ENCODE assay signal across 14 cellular contexts in genomic region chr5:126354857-126355731, GRCh38.
DNase-seq lines count a peak whose midpoint lies in the region; ATAC-seq and TF ChIP-seq lines count a peak whose summit lies in the region.
"Had no signal": no experiment of that assay in that cellular context is flagged by ENCODE, and none has a peak within 500 bp of the region (broad histone marks: within the 10 kb centered on the region; RNA-seq: fewer than 3 reads in every experiment).

No MANE protein-coding gene starts in this region.

- POLR2A ChIA-PET in IMR-90 (lab: Charles Lee; ENCODE audit: unreplicated experiment) (no interaction called here), HEK293T (lab: Yijun Ruan, JAX) (no interaction called here)

- BruUV-seq in IMR-90 (replicated peaks; lab: Mats Ljungman, UMichigan), result no TSS peak

- ATAC-seq in IMR-90 (ENCODE audit: low read depth), result no peak
- ATAC-seq: stimulated activated naive CD8-positive, alpha-beta T cell treated with anti-CD3 and anti-CD28 coated beads, Interleukin-15, Interleukin-2, amounts not matched to agents 100 U/mL and 50 U/mL, for 24 hours had no signal

- H2BK120ac ChIP-seq in IMR-90 (ENCODE audit: low read depth, low read length), result peak overlapping the region; percentile 97

- H2AFZ ChIP-seq in IMR-90 (replicated peaks; ENCODE audit: low read length, poor library complexity), result no peak overlapping the region
- no peak overlapping the region for H2AFZ ChIP-seq in fibroblast of lung (ENCODE audit: low read length)
- H2AFZ ChIP-seq in smooth muscle cell (ENCODE audit: low read depth), result peak overlapping the region; percentile 12

- TF ChIP-seq RAD21 in IMR-90 (IDR thresholded peaks at IDR 0.05; ENCODE audit: low read length), result no peak

- peak overlapping the region; percentile 75 for H4K5ac ChIP-seq in IMR-90 (ENCODE audit: low read depth, low read length)

- H3K14ac ChIP-seq in IMR-90 (replicated peaks; ENCODE audit: low read depth, low read length), result peak overlapping the region; percentile 78

- H4K20me1 ChIP-seq in IMR-90 (ENCODE audit: insufficient read depth, low read length), result no peaks in the 10 kb centered on the region
- H4K20me1 ChIP-seq in fibroblast of lung (ENCODE audit: control insufficient read depth, extremely low read depth, insufficient read depth, low read length), result no peaks in the 10 kb centered on the region
- no peaks in the 10 kb centered on the region for H4K20me1 ChIP-seq in smooth muscle cell (ENCODE audit: low read depth)

- H3K56ac ChIP-seq in IMR-90 (ENCODE audit: extremely low read depth, insufficient read depth, low read length), result peak overlapping the region; percentile 69; the same call in 1 of the 2 replicates

- peak overlapping the region; percentile 74 for H3K18ac ChIP-seq in IMR-90 (ENCODE audit: low read depth, low read length)

- no peaks in the 10 kb centered on the region for H3K79me2 ChIP-seq in fibroblast of lung (ENCODE audit: control insufficient read depth, insufficient read depth, low read length)
- H3K79me2 ChIP-seq in smooth muscle cell (ENCODE audit: low read depth), result no peaks in the 10 kb centered on the region

- no peaks in the 10 kb centered on the region for H3F3A ChIP-seq in smooth muscle cell (ENCODE audit: low read depth)

- H3K4me3 ChIP-seq in IMR-90 (ENCODE audit: insufficient read depth, low read depth, low read length) (no peak overlapping the region), SK-N-MC (0 out of 2 replicates have a peak overlapping the region, but pooled peaks have one; percentile 72), fibroblast of lung (replicated peaks in 1 of 4; ENCODE audit: control extremely low read depth in 1 of 4, insufficient read depth in 1 of 4, low read depth in 3 of 4, low read length in 4 of 4) (no peak overlapping the region), smooth muscle cell (no peak overlapping the region), ascending aorta (no peak overlapping the region)

- H3K4ac ChIP-seq in IMR-90 (ENCODE audit: low read depth, low read length), result peak overlapping the region; percentile 95

- H2AK5ac ChIP-seq in IMR-90 (ENCODE audit: low read depth, low read length), result peak overlapping the region; percentile 94

- H3K4me1 ChIP-seq in IMR-90 (ENCODE audit: control insufficient read depth, insufficient read depth, low read length), result peaks cover 14% of the 10 kb centered on the region
- H3K4me1 ChIP-seq in fibroblast of lung (ENCODE audit: control insufficient read depth, extremely low read depth, insufficient read depth, low read length), result peaks cover 18% of the 10 kb centered on the region
- H3K4me1 ChIP-seq in smooth muscle cell (ENCODE audit: low read depth), result peaks cover 32% of the 10 kb centered on the region
- H3K4me1 ChIP-seq in ascending aorta, result peaks cover 0 to 7% of the 10 kb centered on the region in 2 donors

- peak overlapping the region; percentile 66 to 90; a peak in 3 of 4 replicates for H4K8ac ChIP-seq in IMR-90 (ENCODE audit: low read depth in 2 of 2, low read length in 2 of 2)

- peak overlapping the region; percentile 73 for H2BK5ac ChIP-seq in IMR-90 (ENCODE audit: low read depth, low read length, poor library complexity, severe bottlenecking)

- CTCF ChIA-PET in IMR-90 (lab: Yijun Ruan, JAX), result interaction anchor here (0.7 to 2.7 kb wide), 2 partner anchors 113 to 184 kb away, joined by 3 to 13 read pairs; no protein-coding TSS in a partner anchor
- CTCF ChIA-PET in HEK293T (lab: Yijun Ruan, JAX), result interaction anchor here (0.7 to 2.2 kb wide), 5 partner anchors 145 to 827 kb away, joined by 3 to 8 read pairs (median 5); no protein-coding TSS in a partner anchor

- no peak for TF ChIP-seq POLR2A in IMR-90 (IDR thresholded peaks at IDR 0.05; ENCODE audit: low read depth, low read length)

- no peaks in the 10 kb centered on the region for H3K36me3 ChIP-seq in IMR-90 (ENCODE audit: control insufficient read depth, insufficient read depth, low read length)
- H3K36me3 ChIP-seq in SK-N-MC (ENCODE audit: insufficient read depth, low read length), result no peaks in the 10 kb centered on the region
- no peaks in the 10 kb centered on the region for H3K36me3 ChIP-seq in fibroblast of lung (ENCODE audit: control insufficient read depth, insufficient read depth, low read length)
- H3K36me3 ChIP-seq in smooth muscle cell (ENCODE audit: low read depth), result no peaks in the 10 kb centered on the region
- no peaks in the 10 kb centered on the region for H3K36me3 ChIP-seq in ascending aorta
- H3K36me3 ChIP-seq: MG63 had no signal

- H3K9ac ChIP-seq in IMR-90 (ENCODE audit: low read depth, low read length), result no peak overlapping the region
- H3K9ac ChIP-seq in SK-N-MC (ENCODE audit: insufficient read length), result no peak overlapping the region
- no peak overlapping the region for H3K9ac ChIP-seq in fibroblast of lung (ENCODE audit: insufficient read depth, low read length)
- peak overlapping the region; percentile 76 for H3K9ac ChIP-seq in smooth muscle cell (ENCODE audit: low read depth)

- peak overlapping the region; percentile 90; the same call in 1 of the 2 replicates for H3K23ac ChIP-seq in IMR-90 (ENCODE audit: low read depth, low read length)

- no peak overlapping the region for H3K4me2 ChIP-seq in IMR-90 (ENCODE audit: low read depth, low read length)
- H3K4me2 ChIP-seq in fibroblast of lung (ENCODE audit: extremely low read depth, insufficient read depth, low read length), result peak overlapping the region; percentile 7
- peak overlapping the region; percentile 81 for H3K4me2 ChIP-seq in smooth muscle cell

- H2BK15ac ChIP-seq in IMR-90 (ENCODE audit: low read depth, low read length), result peak overlapping the region; percentile 96; the same call in 2 of the 3 replicates

- 0 out of 4 replicates have a peak, but pooled peaks cover 0 to 4% of the 10 kb centered on the region in 2 experiments for H3K79me1 ChIP-seq in IMR-90 (ENCODE audit: low read depth in 1 of 2, low read length in 2 of 2)

- 100% methylated on average over 1 of the region's 5 CpGs; no CpG with 5 or more reads in 1 of the 2 experiments for WGBS in IMR-90 (ENCODE audit: extremely low coverage in 2 of 2, insufficient read length in 1 of 2), 2 experiments
- WGBS in smooth muscle cell (ENCODE audit: low lambda C conversion rate), result 57% methylated on average over 5 of the region's 5 CpGs

- H2BK20ac ChIP-seq in IMR-90 (ENCODE audit: low read depth, low read length), result peak overlapping the region; percentile 99

- H3K27me3 ChIP-seq in IMR-90 (ENCODE audit: control insufficient read depth, insufficient read depth, low read length) (no peaks in the 10 kb centered on the region), fibroblast of lung (ENCODE audit: control insufficient read depth, insufficient read depth, low read length) (no peaks in the 10 kb centered on the region), smooth muscle cell (ENCODE audit: low read depth) (no peaks in the 10 kb centered on the region), ascending aorta (no peaks in the 10 kb centered on the region)
- H3K27me3 ChIP-seq: MG63 had no signal

- dilution Hi-C loops in IMR-90 (cut with HindIII; ENCODE audit: low sequenced_read_pairs, unreplicated experiment), result no loop called here

- H3K27ac ChIP-seq in IMR-90 (ENCODE audit: insufficient read depth, low read length), result peak overlapping the region; percentile 69
- no peak overlapping the region for H3K27ac ChIP-seq in SK-N-MC
- peak overlapping the region; percentile 93 for H3K27ac ChIP-seq in fibroblast of lung (ENCODE audit: insufficient read depth, low read length)
- H3K27ac ChIP-seq in smooth muscle cell (ENCODE audit: low read depth), result peak overlapping the region; percentile 88
- no peak overlapping the region for H3K27ac ChIP-seq in ascending aorta
- H3K27ac ChIP-seq: HL-60 had no signal

- peak overlapping the region; percentile 49 for H2AK9ac ChIP-seq in IMR-90 (replicated peaks; ENCODE audit: low read depth, low read length, poor library complexity)

- H3K9me1 ChIP-seq in IMR-90 (ENCODE audit: insufficient read depth, low read length), result peaks cover 16% of the 10 kb centered on the region

- DNase-seq in IMR-90 (no peak), SK-N-MC (ENCODE audit: low read depth, low spot score) (no peak), fibroblast of lung (ENCODE audit: low read depth in 2 of 2) (no peak), smooth muscle cell (lab: John Stamatoyannopoulos, UW; ENCODE audit: unreplicated experiment) (no peak), HEK293T (ENCODE audit: extremely low spot score) (no peak), ascending aorta (ENCODE audit: low spot score in 2 of 2) (no peak)
- no peak for DNase-seq in activated CD4-positive, alpha-beta T cell treated with anti-CD3 and anti-CD28 coated beads for 1 hour
- DNase-seq: activated CD4-positive, CD25-positive, alpha-beta regulatory T cell treated with anti-CD3 and anti-CD28 coated beads, Interleukin-2, amount 50 U/mL, for 72 hours; activated CD8-positive, alpha-beta memory T cell treated with anti-CD3 and anti-CD28 coated beads, Interleukin-2, amount 50 U/mL, for 48 hours; activated naive CD8-positive, alpha-beta T cell treated with anti-CD3 and anti-CD28 coated beads for 36 hours; hippocampal formation; stimulated activated naive CD8-positive, alpha-beta T cell treated with anti-CD3 and anti-CD28 coated beads, Interleukin-15, Interleukin-2, amounts not matched to agents 100 U/mL and 50 U/mL, for 24 hours had no signal

- in situ Hi-C loops in IMR-90 (cut with MboI; ENCODE audit: low sequenced_read_pairs), result no loop called here

- H3K9me3 ChIP-seq in IMR-90 (ENCODE audit: control insufficient read depth, insufficient read depth, low read length) (no peaks in the 10 kb centered on the region), SK-N-MC (ENCODE audit: low read depth, low read length) (no peaks in the 10 kb centered on the region), fibroblast of lung (ENCODE audit: control insufficient read depth, insufficient read depth, low read depth, low read length) (no peaks in the 10 kb centered on the region), smooth muscle cell (replicated peaks; ENCODE audit: low read depth) (no peaks in the 10 kb centered on the region), ascending aorta (no peaks in the 10 kb centered on the region)
- H3K9me3 ChIP-seq: MG63 had no signal

- peak overlapping the region; percentile 92 for H4K91ac ChIP-seq in IMR-90 (ENCODE audit: insufficient read depth, low read depth, low read length)

- intact Hi-C loops in IMR-90 (cut with micrococcal nuclease), result loop anchor here (1.0 to 5.0 kb wide), 4 partner anchors 68 to 240 kb away; partner anchors contain the start of genes ALDH7A1 and GRAMD2B
- intact Hi-C loops in ascending aorta (cut with DNase I), result loop anchor here (1.0 to 5.0 kb wide), 4 partner anchors 30 to 184 kb away; partner anchors contain the start of gene GRAMD2B

- no peak for TF ChIP-seq CTCF in IMR-90 (conservative IDR thresholded peaks at IDR 0.05; ENCODE audit: low read depth, low read length)
- TF ChIP-seq CTCF in fibroblast of lung (conservative IDR thresholded peaks at IDR 0.05 in 1 of 2, IDR thresholded peaks at IDR 0.05 in 1 of 2; ENCODE audit: low read depth in 1 of 2, low read length in 2 of 2), result no peak
- no peak for TF ChIP-seq CTCF in smooth muscle cell (IDR thresholded peaks at IDR 0.05; ENCODE audit: borderline replicate concordance, insufficient read depth, poor library complexity, severe bottlenecking)
- TF ChIP-seq CTCF in ascending aorta (IDR thresholded peaks at IDR 0.05), result no peak

Comparison
In these comparisons a context has a peak if more than half of its experiments do, and no peak if none do; other contexts are left out.
1. H3K27ac ChIP-seq: peak in IMR-90 (single experiment), fibroblast of lung (single experiment) and smooth muscle cell (single experiment); none in SK-N-MC (single experiment) and ascending aorta (0 of 2).